ENCODE assay signal across 11 cellular contexts in genomic region chr17:68260051-68260762, GRCh38. TPM values are rescaled to one million over a fixed set of nuclear protein-coding genes. Genes with fewer than 3 reads are reported as not detected.
DNase-seq lines count a peak whose midpoint lies in the region; ATAC-seq and TF ChIP-seq lines count a peak whose summit lies in the region.
"Had no signal": no experiment of that assay in that cellular context is flagged by ENCODE, and none has a peak within 500 bp of the region (broad histone marks: within the 10 kb centered on the region; RNA-seq: fewer than 3 reads in every experiment).

No MANE protein-coding gene starts in this region.

- H3K4me1 Mint-ChIP-seq in stimulated activated naive CD8-positive, alpha-beta T cell treated with anti-CD3 and anti-CD28 coated beads, Interleukin-15, Interleukin-2, amounts not matched to agents 100 ng/mL and 50 ng/mL, for 24 hours (ENCODE audit: low read depth): peaks cover 66% of the 10 kb centered on the region
- H3K4me1 Mint-ChIP-seq in stimulated activated naive CD8-positive, alpha-beta T cell treated with anti-CD3 and anti-CD28 coated beads, Interleukin-15, amount 100 ng/mL, for 72 hours: peaks cover 74% of the 10 kb centered on the region
- peaks cover 58 to 68% (median 66%) of the 10 kb centered on the region in 3 donors for H3K4me1 Mint-ChIP-seq in T-cell

- CTCF ChIA-PET in T-cell (lab: Charles Lee): no interaction called here

- no peaks in the 10 kb centered on the region for H3K9me3 Mint-ChIP-seq in stimulated activated naive CD8-positive, alpha-beta T cell treated with anti-CD3 and anti-CD28 coated beads, Interleukin-15, Interleukin-2, amounts not matched to agents 100 ng/mL and 50 ng/mL, for 24 hours
- no peaks in the 10 kb centered on the region for H3K9me3 Mint-ChIP-seq in stimulated activated naive CD8-positive, alpha-beta T cell treated with anti-CD3 and anti-CD28 coated beads, Interleukin-15, amount 100 ng/mL, for 72 hours
- no peaks in the 10 kb centered on the region for H3K9me3 Mint-ChIP-seq in T-cell

- H3K27me3 Mint-ChIP-seq in stimulated activated naive CD8-positive, alpha-beta T cell treated with anti-CD3 and anti-CD28 coated beads, Interleukin-15, Interleukin-2, amounts not matched to agents 100 ng/mL and 50 ng/mL, for 24 hours: no peaks in the 10 kb centered on the region
- H3K27me3 Mint-ChIP-seq in stimulated activated naive CD8-positive, alpha-beta T cell treated with anti-CD3 and anti-CD28 coated beads, Interleukin-15, amount 100 ng/mL, for 72 hours: no peaks in the 10 kb centered on the region
- H3K27me3 Mint-ChIP-seq in T-cell: no peaks in the 10 kb centered on the region

- peaks cover 26% of the 10 kb centered on the region for H3K36me3 Mint-ChIP-seq in stimulated activated naive CD8-positive, alpha-beta T cell treated with anti-CD3 and anti-CD28 coated beads, Interleukin-15, Interleukin-2, amounts not matched to agents 100 ng/mL and 50 ng/mL, for 24 hours (ENCODE audit: low read depth)
- H3K36me3 Mint-ChIP-seq in T-cell: peaks cover 13% of the 10 kb centered on the region

- TF ChIP-seq CTCF in foreskin fibroblast (IDR thresholded peaks at IDR 0.05; ENCODE audit: low read depth, low read length): no peak

- POLR2A ChIA-PET in T-cell (lab: Charles Lee): no interaction called here

- peak overlapping the region; percentile 80 for H3K4me3 Mint-ChIP-seq in stimulated activated naive CD8-positive, alpha-beta T cell treated with anti-CD3 and anti-CD28 coated beads, Interleukin-15, Interleukin-2, amounts not matched to agents 100 ng/mL and 50 ng/mL, for 24 hours
- peak overlapping the region in 1 of 2 donors; percentile 77 for H3K4me3 Mint-ChIP-seq in stimulated activated naive CD8-positive, alpha-beta T cell treated with anti-CD3 and anti-CD28 coated beads, Interleukin-15, amount 100 ng/mL, for 72 hours
- H3K4me3 Mint-ChIP-seq in T-cell: peak overlapping the region in 1 of 3 donors; percentile 68

- ATAC-seq in stimulated activated naive CD8-positive, alpha-beta T cell treated with anti-CD3 and anti-CD28 coated beads, Interleukin-15, amount 100 ng/mL, for 72 hours: no peak
- ATAC-seq in T-cell (replicated peaks in 1 of 4) (no peak), HG02642 (IDR thresholded peaks at IDR 0.05; ENCODE audit: poor library complexity, unreplicated experiment) (no peak), GM21390 (IDR thresholded peaks at IDR 0.05; ENCODE audit: unreplicated experiment) (no peak)

- no peak for DNase-seq in stimulated activated naive CD8-positive, alpha-beta T cell treated with anti-CD3 and anti-CD28 coated beads, Interleukin-15, amount 100 ng/mL, for 72 hours
- DNase-seq in T-cell (no peak), foreskin fibroblast (peak; percentile 15 to 54), NCI-H146 treated with DMSO at 0.1 percent for 48 hours (lab: John Stamatoyannopoulos, UW; ENCODE audit: unreplicated experiment) (no peak), Kasumi-1 (lab: John Stamatoyannopoulos, UW) (no peak)
- DNase-seq: NCI-H510A, Right ventricle myocardium superior, sigmoid colon had no signal

- H3K27ac Mint-ChIP-seq in stimulated activated naive CD8-positive, alpha-beta T cell treated with anti-CD3 and anti-CD28 coated beads, Interleukin-15, Interleukin-2, amounts not matched to agents 100 ng/mL and 50 ng/mL, for 24 hours: peak overlapping the region; percentile 92
- H3K27ac Mint-ChIP-seq in stimulated activated naive CD8-positive, alpha-beta T cell treated with anti-CD3 and anti-CD28 coated beads, Interleukin-15, amount 100 ng/mL, for 72 hours: no peak overlapping the region
- peak overlapping the region; percentile 89 to 92 for H3K27ac Mint-ChIP-seq in T-cell

- H3K4me3 ChIP-seq in foreskin fibroblast (ENCODE audit: low read depth in 1 of 2, low read length in 2 of 2): no peak overlapping the region

RNA-seq across cellular contexts. Expression of gene AMZ2, which starts 12.4 kb away (rescaled TPM):
- 10 to 100 TPM; 50.9 to 81.8 (median 60.5) TPM for total RNA-seq in T-cell

RNA-seq across cellular contexts. Expression of gene SLC16A6, which starts 30.7 kb away (rescaled TPM):
- total RNA-seq in T-cell: 10 to 100 TPM in 1 of 5 donors, 1 to 10 TPM in 4; 4.4 to 10.5 (median 7.0) TPM

RNA-seq across cellular contexts. Expression of gene ARSG, which starts 31.1 kb away (rescaled TPM):
- total RNA-seq in T-cell: 10 to 100 TPM; 14.5 to 22.9 (median 17.8) TPM

Comparison
In these comparisons a context has a peak if more than half of its experiments do, and no peak if none do; other contexts are left out.
1. H3K27ac Mint-ChIP-seq: peak in stimulated activated naive CD8-positive, alpha-beta T cell treated with anti-CD3 and anti-CD28 coated beads, Interleukin-15, Interleukin-2, amounts not matched to agents 100 ng/mL and 50 ng/mL, for 24 hours (single experiment) and T-cell (2 of 2); none in stimulated activated naive CD8-positive, alpha-beta T cell treated with anti-CD3 and anti-CD28 coated beads, Interleukin-15, amount 100 ng/mL, for 72 hours (0 of 2).
2. DNase-seq: peak in foreskin fibroblast (2 of 2); none in stimulated activated naive CD8-positive, alpha-beta T cell treated with anti-CD3 and anti-CD28 coated beads, Interleukin-15, amount 100 ng/mL, for 72 hours (0 of 2), T-cell (0 of 34), NCI-H146 treated with DMSO at 0.1 percent for 48 hours (single experiment) and Kasumi-1 (0 of 2).